26 cellular contexts compared by ENCODE assay signal in genomic region chr2:63344575-63345284, GRCh38.
"Had no signal": no experiment of that assay in that cellular context is flagged by ENCODE, and none has a peak within 500 bp of the region (broad histone marks: within the 10 kb centered on the region; RNA-seq: fewer than 3 reads in every experiment).

No MANE protein-coding gene starts in this region.

- H3K4me1 ChIP-seq: esophagus muscularis mucosa, lower lobe of right lung, transverse colon, uterus had no signal

- H3K27ac Mint-ChIP-seq: activated naive CD4-positive, alpha-beta T cell treated with anti-CD3 and anti-CD28 coated beads, Interleukin-2, amount 10 ng/mL, durations not matched to agents 7 days and 5 days; activated naive CD8-positive, alpha-beta T cell treated with anti-CD3 and anti-CD28 coated beads, Interleukin-2, amount 50 U/mL, for 24 hours; mesothelial cell of epicardium; nephron progenitor cell; stimulated activated naive CD8-positive, alpha-beta T cell treated with anti-CD3 and anti-CD28 coated beads, Interleukin-15, Interleukin-2, amounts not matched to agents 100 ng/mL and 50 ng/mL, for 24 hours had no signal

- H3K36me3 ChIP-seq: brain microvascular endothelial cell, esophagus muscularis mucosa, lower lobe of right lung, transverse colon, uterus had no signal

- H3K4me3 ChIP-seq: esophagus muscularis mucosa, lower lobe of right lung, skin epidermis, transverse colon, uterus had no signal

- H3K4me3 Mint-ChIP-seq: activated naive CD4-positive, alpha-beta T cell treated with anti-CD3 and anti-CD28 coated beads, Interleukin-2, amount 10 ng/mL, durations not matched to agents 7 days and 5 days; activated naive CD8-positive, alpha-beta T cell treated with anti-CD3 and anti-CD28 coated beads, Interleukin-2, amount 50 U/mL, for 24 hours; activated T-cell treated with anti-CD3 and anti-CD28 coated beads, Interleukin-2, amount 50 U/mL, for 4 hours; mesothelial cell of epicardium; nephron progenitor cell; stimulated activated naive CD8-positive, alpha-beta T cell treated with anti-CD3 and anti-CD28 coated beads, Interleukin-15, Interleukin-2, amounts not matched to agents 100 ng/mL and 50 ng/mL, for 24 hours had no signal

- DNase-seq: activated CD4-positive, alpha-beta T cell treated with anti-CD3 and anti-CD28 coated beads, Interleukin-2, amount 50 U/mL, for 1 hour; activated CD4-positive, CD25-positive, alpha-beta regulatory T cell treated with anti-CD3 and anti-CD28 coated beads, Interleukin-2, amount 50 U/mL, for 72 hours; activated CD8-positive, alpha-beta memory T cell treated with anti-CD3 and anti-CD28 coated beads, Interleukin-2, amount 50 U/mL, for 4 hours; activated effector memory CD4-positive, alpha-beta T cell treated with Interleukin-2 at 50 U/mL for 16 hours; activated naive CD4-positive, alpha-beta T cell treated with anti-CD3 and anti-CD28 coated beads, Interleukin-2, amount 10 ng/mL, durations not matched to agents 7 days and 5 days; activated naive CD8-positive, alpha-beta T cell treated with anti-CD3 and anti-CD28 coated beads, Interleukin-2, amount 50 U/mL, for 24 hours; activated T-cell treated with anti-CD3 and anti-CD28 coated beads, Interleukin-2, amount 50 U/mL, for 4 hours; anterior cingulate cortex; brain microvascular endothelial cell; cerebellar nuclear complex; effector CD4-positive, alpha-beta T cell; hippocampal formation; islet precursor cell; left colon; lower lobe of right lung; nephron progenitor cell; occipital lobe; posterior cingulate gyrus; T-helper 2 cell; transverse colon; uterus had no signal

- H3K36me3 Mint-ChIP-seq: activated naive CD4-positive, alpha-beta T cell treated with anti-CD3 and anti-CD28 coated beads, Interleukin-2, amount 10 ng/mL, durations not matched to agents 7 days and 5 days had no signal

- ATAC-seq: activated naive CD8-positive, alpha-beta T cell treated with anti-CD3 and anti-CD28 coated beads, Interleukin-2, amount 50 U/mL, for 24 hours; activated T-cell treated with anti-CD3 and anti-CD28 coated beads, Interleukin-2, amount 50 U/mL, for 4 hours; left colon; lower lobe of right lung had no signal

- H3K27me3 ChIP-seq: brain microvascular endothelial cell, esophagus muscularis mucosa, transverse colon, uterus had no signal

- H3K27me3 Mint-ChIP-seq: activated naive CD4-positive, alpha-beta T cell treated with anti-CD3 and anti-CD28 coated beads, Interleukin-2, amount 10 ng/mL, durations not matched to agents 7 days and 5 days; activated naive CD8-positive, alpha-beta T cell treated with anti-CD3 and anti-CD28 coated beads, Interleukin-2, amount 50 U/mL, for 24 hours; stimulated activated naive CD8-positive, alpha-beta T cell treated with anti-CD3 and anti-CD28 coated beads, Interleukin-15, Interleukin-2, amounts not matched to agents 100 ng/mL and 50 ng/mL, for 24 hours had no signal

- H3K27ac ChIP-seq: brain microvascular endothelial cell, esophagus muscularis mucosa, lower lobe of right lung, skin epidermis, transverse colon, uterus, VCaP had no signal

- H3K4me1 Mint-ChIP-seq: activated naive CD4-positive, alpha-beta T cell treated with anti-CD3 and anti-CD28 coated beads, Interleukin-2, amount 10 ng/mL, durations not matched to agents 7 days and 5 days; activated naive CD8-positive, alpha-beta T cell treated with anti-CD3 and anti-CD28 coated beads, Interleukin-2, amount 50 U/mL, for 24 hours; mesothelial cell of epicardium; nephron progenitor cell had no signal
